21 cellular contexts compared by ENCODE assay signal in the genomic region with DNA sequence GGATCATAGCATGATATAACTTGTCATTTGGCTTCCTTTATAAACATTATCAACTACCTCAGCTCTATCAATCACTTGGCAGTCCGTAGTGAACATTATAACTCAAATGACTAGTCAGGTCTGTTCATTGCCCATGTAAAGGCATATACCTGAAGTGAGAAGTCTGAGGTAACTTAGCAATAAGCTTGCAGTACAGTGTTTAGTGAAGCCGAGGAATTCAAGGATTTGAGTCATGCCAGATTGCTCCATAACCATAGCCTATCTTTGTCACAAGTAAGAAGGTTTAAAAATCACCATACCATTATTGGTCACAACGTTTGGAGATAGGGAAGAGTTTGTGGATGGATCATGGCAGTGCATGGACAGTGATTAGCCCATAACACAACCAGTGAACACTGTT. TPM values are rescaled to one million over a fixed set of nuclear protein-coding genes. Genes with fewer than 3 reads are reported as not detected.
"Had no signal": no experiment of that assay in that cellular context is flagged by ENCODE, and none has a peak within 500 bp of the region (broad histone marks: within the 10 kb centered on the region; RNA-seq: fewer than 3 reads in every experiment).

No MANE protein-coding gene starts in this region.

- H3K27ac ChIP-seq: dorsolateral prefrontal cortex, esophagus squamous epithelium, heart left ventricle, pancreas, suprapubic skin, thyroid gland had no signal

- H3K9me3 Mint-ChIP-seq: natural killer cell treated with Interleukin-12 subunit alpha and Interleukin-12 subunit beta and Interleukin-15 and Interleukin-18, amount 100 ng/mL, for 72 hours; type B pancreatic cell had no signal

- H3K4me3 Mint-ChIP-seq: natural killer cell treated with Interleukin-12 subunit alpha and Interleukin-12 subunit beta and Interleukin-15 and Interleukin-18, amount 100 ng/mL, for 72 hours; type B pancreatic cell had no signal

- H3K36me3 ChIP-seq: esophagus squamous epithelium, heart left ventricle, pancreas, suprapubic skin, thyroid gland had no signal

- H3K27me3 Mint-ChIP-seq: progenitor cell of endocrine pancreas, type B pancreatic cell had no signal

- H3K27me3 ChIP-seq: esophagus squamous epithelium, suprapubic skin, thyroid gland had no signal

- H3K27ac Mint-ChIP-seq: natural killer cell treated with Interleukin-12 subunit alpha and Interleukin-12 subunit beta and Interleukin-15 and Interleukin-18, amount 100 ng/mL, for 72 hours; progenitor cell of endocrine pancreas; type B pancreatic cell had no signal

- H3K9me3 ChIP-seq: esophagus squamous epithelium, heart left ventricle, pancreas, suprapubic skin, thyroid gland had no signal

- H3K4me3 ChIP-seq: dorsolateral prefrontal cortex, esophagus squamous epithelium, heart left ventricle, lung, pancreas, smooth muscle cell, suprapubic skin, thyroid gland had no signal

- H3K4me1 ChIP-seq: pancreas, thyroid gland had no signal

- H3K4me2 ChIP-seq: smooth muscle cell had no signal

- ATAC-seq: heart left ventricle; left ventricle myocardium superior; natural killer cell treated with Interleukin-12 subunit alpha and Interleukin-12 subunit beta and Interleukin-15 and Interleukin-18, amount 100 ng/mL, for 72 hours; pancreas; right cardiac atrium had no signal

- H3K36me3 Mint-ChIP-seq: natural killer cell treated with Interleukin-12 subunit alpha and Interleukin-12 subunit beta and Interleukin-15 and Interleukin-18, amount 100 ng/mL, for 72 hours; type B pancreatic cell had no signal

- DNase-seq: cortex of kidney; dorsolateral prefrontal cortex; effector CD8-positive, alpha-beta T cell; esophagus squamous epithelium; heart left ventricle; hippocampal formation; left ventricle myocardium superior; mesenchymal stem cell; midbrain; occipital lobe; pancreas; right cardiac atrium; stimulated activated CD4-positive, alpha-beta T cell treated with anti-CD3 and anti-CD28 coated beads, Interleukin-2, amount 100 ng/mL, for 48 hours; stimulated activated naive CD4-positive, alpha-beta T cell treated with Interleukin-2 at 50 U/mL for 16 hours; thyroid gland had no signal

RNA-seq across cellular contexts. Expression of gene AR, which starts 41.6 kb away (rescaled TPM):
- total RNA-seq: natural killer cell treated with Interleukin-12 subunit alpha and Interleukin-12 subunit beta and Interleukin-15 and Interleukin-18, amount 100 ng/mL, for 72 hours had no signal
